Comparison of ENCODE assay signal across 8 cellular contexts in genomic region chr10:11736767-11737166, GRCh38. TPM values are rescaled to one million over a fixed set of nuclear protein-coding genes. Genes with fewer than 3 reads are reported as not detected.
DNase-seq lines count a peak whose midpoint lies in the region; ATAC-seq, FAIRE-seq and TF ChIP-seq lines count a peak whose summit lies in the region.
"Not testable (repeated sequence)": the region's sequence is repeated elsewhere in the genome, so short reads cannot be mapped to it uniquely, and the experiment has no call there.

No MANE protein-coding gene starts in this region.

- not testable (repeated sequence) for FAIRE-seq in A549 (lab: Jason Lieb, UNC)

- no CpG with 5 or more reads among the region's 15 CpGs for WGBS in A549 (ENCODE audit: missing lambda C conversion rate)
- WGBS in HUES64 = no CpG with 5 or more reads among the region's 15 CpGs
- WGBS in spleen, 5 donors = 100% methylated on average over 2 of the region's 15 CpGs; no CpG with 5 or more reads in 4 of the 5 donors

- H3K36me3 Mint-ChIP-seq in Calu3 (ENCODE audit: insufficient read depth, unreplicated experiment); activated naive CD4-positive, alpha-beta T cell treated with anti-CD3 and anti-CD28 coated beads, Interleukin-2, amount 10 ng/mL, durations not matched to agents 7 days and 5 days; mesothelial cell of epicardium: not testable (repeated sequence)
- H3K36me3 Mint-ChIP-seq in WTC11 = peaks cover 21% of the 10 kb centered on the region

- H3K4me1 Mint-ChIP-seq in Calu3 (ENCODE audit: low read depth, unreplicated experiment) = peaks cover 15% of the 10 kb centered on the region
- H3K4me1 Mint-ChIP-seq in WTC11 = peaks cover 15% of the 10 kb centered on the region
- peaks cover 15% of the 10 kb centered on the region for H3K4me1 Mint-ChIP-seq in activated naive CD4-positive, alpha-beta T cell treated with anti-CD3 and anti-CD28 coated beads, Interleukin-2, amount 10 ng/mL, durations not matched to agents 7 days and 5 days
- not testable (repeated sequence) for H3K4me1 Mint-ChIP-seq in mesothelial cell of epicardium

- intact Hi-C loops in Calu3 (cut with micrococcal nuclease; ENCODE audit: unreplicated experiment); spleen (cut with DNase I; ENCODE audit: low total_unique reads): not testable (repeated sequence)

- not testable (repeated sequence) for H3K36me3 ChIP-seq in HUES64 (ENCODE audit: insufficient read depth, low read length); iPS-18a (ENCODE audit: control insufficient read depth, low read depth, low read length); spleen

- H3K27me3 Mint-ChIP-seq in Calu3 (ENCODE audit: unreplicated experiment); mesothelial cell of epicardium (ENCODE audit: low read depth): not testable (repeated sequence)
- peaks cover 34% of the 10 kb centered on the region for H3K27me3 Mint-ChIP-seq in WTC11 (ENCODE audit: low read depth)
- H3K27me3 Mint-ChIP-seq in activated naive CD4-positive, alpha-beta T cell treated with anti-CD3 and anti-CD28 coated beads, Interleukin-2, amount 10 ng/mL, durations not matched to agents 7 days and 5 days = peaks cover 33% of the 10 kb centered on the region

- H3K4me3 Mint-ChIP-seq in Calu3 (ENCODE audit: low read depth, unreplicated experiment) (peak overlapping the region; percentile 70), WTC11 (peak overlapping the region; percentile 69), mesothelial cell of epicardium (peak overlapping the region; percentile 73)
- H3K4me3 Mint-ChIP-seq in activated naive CD4-positive, alpha-beta T cell treated with anti-CD3 and anti-CD28 coated beads, Interleukin-2, amount 10 ng/mL, durations not matched to agents 7 days and 5 days = peak overlapping the region; percentile 75

- not testable (repeated sequence) for H3K9me3 ChIP-seq in A549; HUES64 (ENCODE audit: insufficient read depth, low read depth, low read length); iPS-18a (ENCODE audit: control insufficient read depth, low read depth, low read length); spleen

- not testable (repeated sequence) for TF ChIP-seq POLR2A in A549 (IDR thresholded peaks at IDR 0.05; ENCODE audit: low read length); spleen (IDR thresholded peaks at IDR 0.05)

- TF ChIP-seq EP300 in A549 (IDR thresholded peaks at IDR 0.05) = not testable (repeated sequence)

- POLR2A ChIA-PET in A549 (lab: Yijun Ruan, JAX); WTC11 (lab: Charles Lee): not testable (repeated sequence)

- TF ChIP-seq RAD21 in A549 (conservative IDR thresholded peaks at IDR 0.05 in 1 of 2, IDR thresholded peaks at IDR 0.05 in 1 of 2) = not testable (repeated sequence)

- not testable (repeated sequence) for H3K9me3 Mint-ChIP-seq in Calu3 (ENCODE audit: low read depth, unreplicated experiment)
- peaks cover 22% of the 10 kb centered on the region for H3K9me3 Mint-ChIP-seq in WTC11
- peaks cover 14% of the 10 kb centered on the region for H3K9me3 Mint-ChIP-seq in activated naive CD4-positive, alpha-beta T cell treated with anti-CD3 and anti-CD28 coated beads, Interleukin-2, amount 10 ng/mL, durations not matched to agents 7 days and 5 days
- peaks cover 11% of the 10 kb centered on the region for H3K9me3 Mint-ChIP-seq in mesothelial cell of epicardium

- not testable (repeated sequence) for DNase-seq in A549 (ENCODE audit: low read depth in 1 of 2, low spot score in 1 of 2); Calu3; activated naive CD4-positive, alpha-beta T cell treated with anti-CD3 and anti-CD28 coated beads, Interleukin-2, amount 10 ng/mL, durations not matched to agents 7 days and 5 days; mesothelial cell of epicardium (ENCODE audit: low spot score in 2 of 2, unreplicated experiment in 2 of 2)
- DNase-seq in WTC11 (ENCODE audit: low spot score) (peak; percentile 35), spleen (peak; percentile 55)

- H3K4me3 ChIP-seq in A549 (peak overlapping the region; percentile 45; the same call in 1 of the 3 replicates), HUES64 (ENCODE audit: low read length) (0 out of 2 replicates have a peak overlapping the region, but pooled peaks have one; percentile 47), iPS-18a (ENCODE audit: low read length) (peak overlapping the region; percentile 55), spleen (peak overlapping the region in 2 of 8 donors; percentile 24 to 28)

- ATAC-seq in A549, WTC11: not testable (repeated sequence)

- peak overlapping the region in 1 of 2 experiments; percentile 79; a peak in 2 of 6 replicates for H3K27ac ChIP-seq in A549
- not testable (repeated sequence) for H3K27ac ChIP-seq in HUES64 (ENCODE audit: low read depth, low read length); iPS-18a (ENCODE audit: low read length)
- H3K27ac ChIP-seq in spleen = peak overlapping the region in 1 of 8 donors; percentile 65

- not testable (repeated sequence) for H3K4me1 ChIP-seq in A549; HUES64 (ENCODE audit: insufficient read depth, low read length); iPS-18a (ENCODE audit: control insufficient read depth, low read depth, low read length)
- peaks cover 4 to 13% (median 5%) of the 10 kb centered on the region in 6 donors for H3K4me1 ChIP-seq in spleen

- not testable (repeated sequence) for H3K9ac ChIP-seq in HUES64 (ENCODE audit: low read depth, low read length); iPS-18a (ENCODE audit: low read length)

- not testable (repeated sequence) for H3K27me3 ChIP-seq in HUES64 (ENCODE audit: insufficient read depth, low read length); spleen (replicated peaks in 1 of 7)
- peaks cover 11% of the 10 kb centered on the region for H3K27me3 ChIP-seq in iPS-18a (ENCODE audit: control insufficient read depth, insufficient read depth, low read length)

- CTCF ChIA-PET in A549 (lab: Yijun Ruan, JAX) = interaction anchor here (1.1 kb wide), 1 partner anchor 21 kb away, joined by 5 read pairs; no protein-coding TSS in a partner anchor
- CTCF ChIA-PET in Calu3 (lab: Charles Lee); WTC11 (lab: Charles Lee); activated naive CD4-positive, alpha-beta T cell treated with anti-CD3 and anti-CD28 coated beads, Interleukin-2, amount 10 ng/mL, durations not matched to agents 7 days and 5 days (lab: Charles Lee): not testable (repeated sequence)

- H3K4me2 ChIP-seq in A549 = not testable (repeated sequence)

- not testable (repeated sequence) for H3K27ac Mint-ChIP-seq in Calu3 (ENCODE audit: unreplicated experiment); WTC11; activated naive CD4-positive, alpha-beta T cell treated with anti-CD3 and anti-CD28 coated beads, Interleukin-2, amount 10 ng/mL, durations not matched to agents 7 days and 5 days; mesothelial cell of epicardium

- TF ChIP-seq CTCF in A549 (IDR thresholded peaks at IDR 0.05); Calu3 (IDR thresholded peaks at IDR 0.05; ENCODE audit: unreplicated experiment); WTC11 (IDR thresholded peaks at IDR 0.05); mesothelial cell of epicardium (IDR thresholded peaks at IDR 0.05; ENCODE audit: unreplicated experiment); spleen (IDR thresholded peaks at IDR 0.05 in 8 of 11, conservative IDR thresholded peaks at IDR 0.05 in 3 of 11): not testable (repeated sequence)

- BruUV-seq in Calu3 (replicated peaks; lab: Mats Ljungman, UMichigan) = not testable (repeated sequence)

RNA-seq across cellular contexts. Expression of gene ECHDC3, which starts 5.4 kb away (rescaled TPM):
- polyA plus RNA-seq in A549 (2011; rRNA removed) (6.0 and 7.9 TPM in 2 replicates), A549 (2017; fragmentation: RNase III; extraction: RNeasy Plus Mini Kit Qiagen cat#74134 plus additional on column Dnase treatment) (6.1 to 6.9 TPM (median 6.3 TPM) in 3 replicates), spleen (10 to 100 TPM in 2 of 3 donors, 1 to 10 TPM in 1; 5.6 to 14.8 (median 12.5) TPM)
- polyA plus RNA-seq in A549 (2012; cell fraction: cytosol; rRNA removed) = 11.1 and 17.9 TPM in 2 replicates
- polyA plus RNA-seq in A549 (2012; cell fraction: nucleus; rRNA removed) = 11.7 and 13.2 TPM in 2 replicates
- polyA minus RNA-seq in A549 (2011; rRNA and poly(A)+ RNA removed) = 6.9 and 9.6 TPM in 2 replicates
- total RNA-seq in Calu3 (2022) (24.7 and 28.5 TPM in 2 replicates), WTC11 (2021) (17.1 to 18.3 TPM (median 18.1 TPM) in 3 replicates), mesothelial cell of epicardium (5.1 to 8.6 TPM (median 5.7 TPM) in 3 replicates), spleen (10 to 100 TPM; 10.5 to 49.7 (median 21.4) TPM)
- polyA plus RNA-seq in HUES64 (2013, experiment 1 of 2) = 9.9 TPM
- polyA plus RNA-seq in HUES64 (2013, experiment 2 of 2) = 12.8 TPM
